In the genomic region with DNA sequence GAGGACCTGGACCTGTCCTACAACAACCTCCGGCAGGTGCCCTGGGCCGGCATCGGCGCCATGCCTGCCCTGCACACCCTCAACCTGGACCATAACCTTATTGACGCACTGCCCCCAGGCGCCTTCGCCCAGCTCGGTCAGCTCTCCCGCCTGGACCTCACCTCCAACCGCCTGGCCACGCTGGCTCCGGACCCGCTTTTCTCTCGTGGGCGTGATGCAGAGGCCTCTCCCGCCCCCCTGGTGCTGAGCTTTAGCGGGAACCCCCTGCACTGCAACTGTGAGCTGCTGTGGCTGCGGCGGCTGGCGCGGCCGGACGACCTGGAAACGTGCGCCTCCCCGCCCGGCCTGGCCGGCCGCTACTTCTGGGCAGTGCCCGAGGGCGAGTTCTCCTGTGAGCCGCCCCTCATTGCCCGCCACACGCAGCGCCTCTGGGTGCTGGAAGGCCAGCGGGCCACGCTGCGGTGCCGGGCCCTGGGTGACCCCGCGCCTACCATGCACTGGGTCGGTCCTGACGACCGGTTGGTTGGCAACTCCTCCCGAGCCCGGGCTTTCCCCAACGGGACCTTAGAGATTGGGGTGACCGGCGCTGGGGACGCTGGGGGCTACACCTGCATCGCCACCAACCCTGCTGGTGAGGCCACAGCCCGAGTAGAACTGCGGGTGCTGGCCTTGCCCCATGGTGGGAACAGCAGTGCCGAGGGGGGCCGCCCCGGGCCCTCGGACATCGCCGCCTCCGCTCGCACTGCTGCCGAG, we compare ENCODE assay signal across 10 cellular contexts. TPM values are rescaled to one million over a fixed set of nuclear protein-coding genes. Genes with fewer than 3 reads are reported as not detected.
DNase-seq lines count a peak whose midpoint lies in the region; ATAC-seq and TF ChIP-seq lines count a peak whose summit lies in the region.
"Had no signal": no experiment of that assay in that cellular context is flagged by ENCODE, and none has a peak within 500 bp of the region (broad histone marks: within the 10 kb centered on the region; RNA-seq: fewer than 3 reads in every experiment).

No MANE protein-coding gene starts in this region.

- peak overlapping the region; percentile 93 for H3K4me3 Mint-ChIP-seq in Calu3 (ENCODE audit: low read depth, unreplicated experiment)
- H3K4me3 Mint-ChIP-seq in IgD-negative memory B cell = peak overlapping the region in 3 of 4 donors; percentile 52 to 82 (median 79)
- peak overlapping the region; percentile 54 to 82 (median 78) for H3K4me3 Mint-ChIP-seq in brain
- peak overlapping the region; percentile 66 for H3K4me3 Mint-ChIP-seq in neural crest cell

- no peak for TF ChIP-seq POLR2A in GM18505 (IDR thresholded peaks at IDR 0.05; ENCODE audit: borderline replicate concordance, extremely low read depth, insufficient read depth, insufficient read length)

- ATAC-seq in GM18505 (IDR thresholded peaks at IDR 0.05; ENCODE audit: unreplicated experiment) = no peak

- no peak for DNase-seq in Calu3
- no peak for DNase-seq in neural crest cell (ENCODE audit: low read depth, low spot score)
- no peak for DNase-seq in stimulated activated naive CD4-positive, alpha-beta T cell treated with Interleukin-2 at 50 U/mL for 16 hours (lab: John Stamatoyannopoulos, UW)
- DNase-seq in tibial artery = no peak
- DNase-seq: NCI-H1092 had no signal

- H3K27me3 Mint-ChIP-seq in Calu3 (ENCODE audit: unreplicated experiment) (no peaks in the 10 kb centered on the region), IgD-negative memory B cell (no peaks in the 10 kb centered on the region), brain (no peaks in the 10 kb centered on the region), neural crest cell (ENCODE audit: low read depth) (no peaks in the 10 kb centered on the region)

- no peak for TF ChIP-seq CTCF in Calu3 (IDR thresholded peaks at IDR 0.05; ENCODE audit: unreplicated experiment)
- TF ChIP-seq CTCF in brain (conservative IDR thresholded peaks at IDR 0.05) = no peak
- no peak for TF ChIP-seq CTCF in neural crest cell (conservative IDR thresholded peaks at IDR 0.05)
- no peak for TF ChIP-seq CTCF in tibial artery (IDR thresholded peaks at IDR 0.05)

- H3K27ac Mint-ChIP-seq in Calu3 (ENCODE audit: unreplicated experiment) (peak overlapping the region; percentile 69), IgD-negative memory B cell (peak overlapping the region in 1 of 3 donors; percentile 71), brain (peak overlapping the region in 3 of 5 experiments; percentile 17 to 90 (median 62)), neural crest cell (ENCODE audit: unreplicated experiment) (no peak overlapping the region)

- intact Hi-C loops in Calu3 (cut with micrococcal nuclease; ENCODE audit: unreplicated experiment) = no loop called here
- intact Hi-C loops in tibial artery (cut with DNase I; ENCODE audit: low total_unique reads) = loop anchor here (10.0 kb wide), 1 partner anchor 96 kb away; the partner anchor contains the start of gene PC

- no peak overlapping the region for H3K27ac ChIP-seq in tibial artery
- H3K27ac ChIP-seq: cardiac muscle cell had no signal

- no peaks in the 10 kb centered on the region for H3K27me3 ChIP-seq in tibial artery
- H3K27me3 ChIP-seq: cardiac muscle cell, esophagus muscularis mucosa had no signal

- peaks cover 0 to 51% (median 0%) of the 10 kb centered on the region in 3 donors for H3K36me3 ChIP-seq in tibial artery

- H3K36me3 Mint-ChIP-seq in Calu3 (ENCODE audit: insufficient read depth, unreplicated experiment) = peaks cover 49% of the 10 kb centered on the region
- H3K36me3 Mint-ChIP-seq in IgD-negative memory B cell = no peaks in the 10 kb centered on the region
- no peaks in the 10 kb centered on the region for H3K36me3 Mint-ChIP-seq in brain
- no peaks in the 10 kb centered on the region for H3K36me3 Mint-ChIP-seq in neural crest cell (ENCODE audit: low read depth)

- H3K4me3 ChIP-seq in tibial artery = no peak overlapping the region

- BruUV-seq in Calu3 (replicated peaks; lab: Mats Ljungman, UMichigan) = TSS peak; percentile 48

- peaks cover 4 to 14% (median 6%) of the 10 kb centered on the region in 4 donors for H3K4me1 ChIP-seq in tibial artery

- no peaks in the 10 kb centered on the region for H3K9me3 ChIP-seq in tibial artery
- H3K9me3 ChIP-seq: esophagus muscularis mucosa had no signal

- H3K9me3 Mint-ChIP-seq in Calu3 (ENCODE audit: low read depth, unreplicated experiment) = no peaks in the 10 kb centered on the region
- H3K9me3 Mint-ChIP-seq in IgD-negative memory B cell = no peaks in the 10 kb centered on the region
- H3K9me3 Mint-ChIP-seq in brain = no peaks in the 10 kb centered on the region
- no peaks in the 10 kb centered on the region for H3K9me3 Mint-ChIP-seq in neural crest cell

- peaks cover 10% of the 10 kb centered on the region for H3K4me1 Mint-ChIP-seq in Calu3 (ENCODE audit: low read depth, unreplicated experiment)
- peaks cover 0 to 9% (median 5%) of the 10 kb centered on the region in 3 donors for H3K4me1 Mint-ChIP-seq in IgD-negative memory B cell
- H3K4me1 Mint-ChIP-seq in brain = peaks cover 14% of the 10 kb centered on the region
- H3K4me1 Mint-ChIP-seq in neural crest cell = peaks cover 8% of the 10 kb centered on the region

- CTCF ChIA-PET in Calu3 (lab: Charles Lee) = no interaction called here

RNA-seq across cellular contexts. Expression of gene LRFN4, which starts 1.5 kb away (rescaled TPM):
- total RNA-seq in Calu3 (2022) (30.1 and 30.3 TPM in 2 replicates), neural crest cell (36.2 and 37.2 TPM in 2 replicates)
- polyA plus RNA-seq in IgD-negative memory B cell (2.2 TPM), brain (ENCODE audit: insufficient read depth, low read depth, low replicate concordance) (34.4 TPM)

RNA-seq across cellular contexts. Expression of gene RCE1, which starts 15.1 kb away (rescaled TPM):
- 23.5 and 26.2 TPM in 2 replicates for total RNA-seq in Calu3 (2022)
- 24.9 TPM for polyA plus RNA-seq in IgD-negative memory B cell
- 24.2 TPM for polyA plus RNA-seq in brain (ENCODE audit: insufficient read depth, low read depth, low replicate concordance)
- total RNA-seq in neural crest cell = 34.3 and 35.8 TPM in 2 replicates
